In the genomic region with DNA sequence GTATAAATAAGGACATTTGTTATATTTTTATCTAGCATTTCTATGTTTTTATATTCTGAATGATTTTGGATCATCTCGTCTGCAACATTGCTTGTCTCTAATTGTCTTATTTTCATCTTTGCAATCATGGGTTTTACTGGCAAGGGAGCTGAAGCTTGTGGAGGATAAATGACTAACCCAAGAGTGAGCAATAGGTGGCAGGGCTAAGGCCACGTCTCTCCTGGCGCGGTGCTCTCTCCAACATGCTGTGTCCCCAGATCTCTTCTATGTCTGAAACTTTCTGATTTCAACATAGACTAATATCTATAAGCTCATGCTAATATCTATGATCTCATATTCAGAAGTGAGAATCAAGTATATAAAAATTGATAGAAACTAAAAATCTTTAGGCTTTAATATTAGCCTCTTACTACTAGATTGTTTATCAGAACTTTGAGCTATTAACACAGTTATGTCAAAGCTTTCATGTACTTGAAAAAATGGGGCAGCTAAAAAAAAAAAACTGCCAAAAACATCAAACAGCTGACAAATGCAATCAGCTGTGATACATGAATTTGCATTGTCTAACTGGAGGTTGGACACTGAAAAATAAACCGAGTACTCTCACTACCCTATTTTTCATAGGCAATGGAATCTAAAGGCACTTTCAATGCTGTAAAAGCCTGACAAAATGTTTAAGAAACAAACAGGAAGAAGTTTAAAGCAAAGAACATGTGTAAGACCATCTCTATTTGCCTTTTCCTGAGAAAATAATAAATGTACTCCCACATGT, we compare ENCODE assay signal across 9 cellular contexts.
DNase-seq lines count a peak whose midpoint lies in the region; ATAC-seq and TF ChIP-seq lines count a peak whose summit lies in the region.
"Had no signal": no experiment of that assay in that cellular context is flagged by ENCODE, and none has a peak within 500 bp of the region (broad histone marks: within the 10 kb centered on the region; RNA-seq: fewer than 3 reads in every experiment).

No MANE protein-coding gene starts in this region.

- CTCF ChIA-PET in naive thymus-derived CD4-positive, alpha-beta T cell (lab: Charles Lee), result interaction anchor here (0.7 to 1.3 kb wide), 3 partner anchors 14 to 97 kb away, joined by 3 to 8 read pairs (median 4); no protein-coding TSS in a partner anchor

- H3K27me3 Mint-ChIP-seq in naive thymus-derived CD4-positive, alpha-beta T cell, result no peaks in the 10 kb centered on the region

- peak overlapping the region in 5 of 10 donors; percentile 8 to 51 (median 28) for H3K4me3 Mint-ChIP-seq in naive thymus-derived CD4-positive, alpha-beta T cell

- POLR2A ChIA-PET in naive thymus-derived CD4-positive, alpha-beta T cell (lab: Charles Lee), result no interaction called here

- H3K36me3 ChIP-seq in mucosa of descending colon (ENCODE audit: low read depth) (no peaks in the 10 kb centered on the region), HAP-1 (replicated peaks) (no peaks in the 10 kb centered on the region)
- no peaks in the 10 kb centered on the region for H3K36me3 ChIP-seq in naive thymus-derived CD4-positive, alpha-beta T cell (ENCODE audit: control insufficient read depth in 2 of 3, insufficient read depth in 3 of 3, low read length in 3 of 3)

- H3K4me1 Mint-ChIP-seq in naive thymus-derived CD4-positive, alpha-beta T cell, result peaks cover 2 to 71% (median 52%) of the 10 kb centered on the region in 7 donors

- peaks cover 0 to 4% (median 0%) of the 10 kb centered on the region in 11 donors for H3K9me3 Mint-ChIP-seq in naive thymus-derived CD4-positive, alpha-beta T cell

- in situ Hi-C loops in HAP-1 (cut with MboI; ENCODE audit: low sequenced_read_pairs), result no loop called here

- H3K36me3 Mint-ChIP-seq in naive thymus-derived CD4-positive, alpha-beta T cell, result peaks cover 0 to 4% (median 0%) of the 10 kb centered on the region in 5 donors

- H3K27ac Mint-ChIP-seq in naive thymus-derived CD4-positive, alpha-beta T cell, result peak overlapping the region in 3 of 9 donors; percentile 24 to 63 (median 31)

- ATAC-seq in GM18861 (IDR thresholded peaks at IDR 0.05; ENCODE audit: unreplicated experiment) (peak; percentile 79), GM21619 (IDR thresholded peaks at IDR 0.05; ENCODE audit: unreplicated experiment) (peak; percentile 78), HG03378 (IDR thresholded peaks at IDR 0.05; ENCODE audit: unreplicated experiment) (peak; percentile 78), mucosa of descending colon (peak; percentile 56)
- no peak for ATAC-seq in naive thymus-derived CD4-positive, alpha-beta T cell

- no peak for TF ChIP-seq CTCF in mucosa of descending colon (IDR thresholded peaks at IDR 0.05)

- H3K4me1 ChIP-seq in mucosa of descending colon (ENCODE audit: low read depth), result no peaks in the 10 kb centered on the region
- peaks cover 11% of the 10 kb centered on the region for H3K4me1 ChIP-seq in HAP-1
- H3K4me1 ChIP-seq in naive thymus-derived CD4-positive, alpha-beta T cell (ENCODE audit: control insufficient read depth in 2 of 2, insufficient read depth in 2 of 2, low read length in 2 of 2), result peaks cover 2 to 35% of the 10 kb centered on the region in 2 donors

- H3K4me3 ChIP-seq in mucosa of descending colon, result no peak overlapping the region
- no peak overlapping the region for H3K4me3 ChIP-seq in HAP-1
- no peak overlapping the region for H3K4me3 ChIP-seq in naive thymus-derived CD4-positive, alpha-beta T cell (ENCODE audit: low read length)
- H3K4me3 ChIP-seq: lung had no signal

- intact Hi-C loops in mucosa of descending colon (cut with DNase I, micrococcal nuclease), result no loop called here
- intact Hi-C loops in naive thymus-derived CD4-positive, alpha-beta T cell (cut with micrococcal nuclease), result loop anchor here in 1 of 2 donors (2.0 to 10.0 kb wide), 2 partner anchors 39 to 231 kb away; no protein-coding TSS in a partner anchor

- no peak overlapping the region for H3K27ac ChIP-seq in naive thymus-derived CD4-positive, alpha-beta T cell (ENCODE audit: low read depth, low read length)

- H3K9me3 ChIP-seq in mucosa of descending colon, result no peaks in the 10 kb centered on the region
- H3K9me3 ChIP-seq in HAP-1, result no peaks in the 10 kb centered on the region
- no peaks in the 10 kb centered on the region for H3K9me3 ChIP-seq in naive thymus-derived CD4-positive, alpha-beta T cell (ENCODE audit: control insufficient read depth in 2 of 3, low read length in 3 of 3)

- no peak for DNase-seq in mucosa of descending colon
- DNase-seq in COR-L47 (lab: John Stamatoyannopoulos, UW), result no peak
- DNase-seq in HAP-1 (ENCODE audit: low spot score in 2 of 2), result no peak
- no peak for DNase-seq in naive thymus-derived CD4-positive, alpha-beta T cell
- DNase-seq: activated effector memory CD4-positive, alpha-beta T cell treated with Interleukin-2 at 50 U/mL for 16 hours had no signal

- H3K27me3 ChIP-seq in HAP-1 (ENCODE audit: low read depth), result no peaks in the 10 kb centered on the region
- H3K27me3 ChIP-seq in naive thymus-derived CD4-positive, alpha-beta T cell (ENCODE audit: control insufficient read depth in 2 of 2, insufficient read depth in 2 of 2, low read length in 2 of 2), result no peaks in the 10 kb centered on the region
